In genomic region chr12:94851396-94852025, GRCh38 we compare ENCODE assay signal across 26 cellular contexts.
DNase-seq lines count a peak whose midpoint lies in the region; ATAC-seq, FAIRE-seq and TF ChIP-seq lines count a peak whose summit lies in the region.
"Had no signal": no experiment of that assay in that cellular context is flagged by ENCODE, and none has a peak within 500 bp of the region (broad histone marks: within the 10 kb centered on the region; RNA-seq: fewer than 3 reads in every experiment).

No MANE protein-coding gene starts in this region.

- no peak for TF ChIP-seq RAD21 in GM12878 (IDR thresholded peaks at IDR 0.05; ENCODE audit: insufficient read depth, low read depth, low read length)

- WGBS in GM12878 (ENCODE audit: insufficient coverage, insufficient replicate concordance, low lambda C conversion rate, missing lambda C conversion rate) = 0% methylated on average over 2 of the region's 2 CpGs

- H3K79me2 ChIP-seq in MM.1S (ENCODE audit: low read length) = peaks cover 31% of the 10 kb centered on the region
- H3K79me2 ChIP-seq in GM12878 (ENCODE audit: control insufficient read depth, insufficient read depth, low read length) = peaks cover 82% of the 10 kb centered on the region

- no peaks in the 10 kb centered on the region for H3F3A ChIP-seq in MM.1S (ENCODE audit: insufficient read depth, low read length)

- no peaks in the 10 kb centered on the region for H3K9me2 ChIP-seq in MM.1S (replicated peaks; ENCODE audit: insufficient read depth, low read length)

- TF ChIP-seq CTCF in MM.1S (IDR thresholded peaks at IDR 0.05; ENCODE audit: low read length) (no peak), GM12878 (IDR thresholded peaks at IDR 0.05 in 2 of 3, conservative IDR thresholded peaks at IDR 0.05 in 1 of 3; ENCODE audit: control insufficient read depth in 2 of 3, extremely low read depth in 1 of 3, insufficient read depth in 1 of 3, low read depth in 3 of 3, low read length in 3 of 3) (no peak)

- in situ Hi-C loops in GM12878 (cut with MboI) = no loop called here

- no peaks in the 10 kb centered on the region for H4K20me1 ChIP-seq in MM.1S (ENCODE audit: insufficient read depth, low read length)
- H4K20me1 ChIP-seq in GM12878 (ENCODE audit: control insufficient read depth, insufficient read depth) = no peaks in the 10 kb centered on the region
- H4K20me1 ChIP-seq: BLaER1 had no signal

- H3K4me1 ChIP-seq in MM.1S (ENCODE audit: low read length) (peaks cover 5% of the 10 kb centered on the region; the same call in 1 of the 2 replicates), GM12878 (ENCODE audit: control insufficient read depth, insufficient read depth, low read length) (peaks cover 15% of the 10 kb centered on the region)
- H3K4me1 ChIP-seq: BLaER1 had no signal

- no peak overlapping the region for H3K9ac ChIP-seq in MM.1S (ENCODE audit: low read length)
- no peak overlapping the region for H3K9ac ChIP-seq in GM12878 (ENCODE audit: control insufficient read depth, insufficient read depth, low read length)
- H3K9ac ChIP-seq: BLaER1 had no signal

- H3K36me3 ChIP-seq in MM.1S (replicated peaks; ENCODE audit: insufficient read depth, low read length) = no peaks in the 10 kb centered on the region
- peaks cover 0 to 7% of the 10 kb centered on the region in 2 experiments; a peak in 3 of 4 replicates for H3K36me3 ChIP-seq in GM12878 (ENCODE audit: control insufficient read depth in 2 of 2, insufficient read depth in 2 of 2, low read length in 1 of 2)
- H3K36me3 ChIP-seq: BLaER1 had no signal

- no peak for FAIRE-seq in GM12878 (lab: Jason Lieb, UNC)
- FAIRE-seq: G401.6, H54, HTR-8/SVneo, K562 had no signal

- POLR2A ChIA-PET in GM12878 (lab: Charles Lee) = no interaction called here

- intact Hi-C loops in GM12878 (cut with micrococcal nuclease; ENCODE audit: unreplicated experiment) (no loop called here), head of caudate nucleus (cut with DNase I) (no loop called here)

- RAD21 ChIA-PET in GM12878 (lab: Charles Lee; ENCODE audit: unreplicated experiment) = no interaction called here

- no peaks in the 10 kb centered on the region for H3K27me3 ChIP-seq in MM.1S (replicated peaks; ENCODE audit: insufficient read depth, low read length)
- H3K27me3 ChIP-seq in GM12878 (replicated peaks in 1 of 2; ENCODE audit: control insufficient read depth in 2 of 2, insufficient read depth in 2 of 2, low read length in 1 of 2) = no peaks in the 10 kb centered on the region
- H3K27me3 ChIP-seq: BLaER1 had no signal

- CTCF ChIA-PET in GM12878 (lab: Yijun Ruan, JAX) = no interaction called here

- no TSS peak for BruUV-seq in GM12878 (replicated peaks; lab: Mats Ljungman, UMichigan)

- no peak for TF ChIP-seq POLR2A in GM12878 (IDR thresholded peaks at IDR 0.05; ENCODE audit: low read depth, low read length)

- no peak overlapping the region for H3K4me2 ChIP-seq in MM.1S (ENCODE audit: low read depth, low read length)
- H3K4me2 ChIP-seq in GM12878 (ENCODE audit: control insufficient read depth, insufficient read depth) = no peak overlapping the region
- H3K4me2 ChIP-seq: BLaER1 had no signal

- H3K27ac ChIP-seq in MM.1S (ENCODE audit: low read length) = no peak overlapping the region
- no peak overlapping the region for H3K27ac ChIP-seq in GM12878 (ENCODE audit: control insufficient read depth, insufficient read depth)
- H3K27ac ChIP-seq: BLaER1 had no signal

- no peak for TF ChIP-seq EP300 in GM12878 (IDR thresholded peaks at IDR 0.05; ENCODE audit: borderline replicate concordance in 1 of 2, control insufficient read depth in 1 of 2, low read depth in 2 of 2, low read length in 2 of 2)

- SMC1A ChIA-PET in GM12878 (lab: Charles Lee; ENCODE audit: uncharacterized antibody, unreplicated experiment) = no interaction called here

- H3K4me3 ChIP-seq in MM.1S (ENCODE audit: low read length) (no peak overlapping the region), GM12878 (no peak overlapping the region)
- H3K4me3 ChIP-seq: BLaER1, K562 had no signal

- DNase-seq in DMS53 (lab: John Stamatoyannopoulos, UW) (peak; percentile 72), MM.1S (peak; percentile 21), GM12878 (ENCODE audit: low read depth, low spot score) (no peak), renal cortical epithelial cell (ENCODE audit: low read depth) (peak; percentile 7), head of caudate nucleus (no peak), AG08396 (ENCODE audit: low spot score) (no peak)
- DNase-seq: 8988T; ACHN; CD4-positive, CD25-positive, alpha-beta regulatory T cell; DMS153; Kasumi-1; MV-4-11; NCI-H2029; NCI-H446 treated with DMSO at 0.1 percent for 48 hours; NCI-H526; NCI-H82; NK-92 treated with Interleukin-12 subunit alpha and Interleukin-12 subunit beta, amount 100 ng/mL, for 24 hours; SHP77 treated with DMSO at 0.1 percent for 48 hours had no signal

- H3K9me3 ChIP-seq in MM.1S (replicated peaks; ENCODE audit: insufficient read depth, low read length) (no peaks in the 10 kb centered on the region), GM12878 (replicated peaks; ENCODE audit: control insufficient read depth, insufficient read depth, low read length) (peaks cover 4% of the 10 kb centered on the region; the same call in 2 of the 3 replicates)
- H3K9me3 ChIP-seq: BLaER1 had no signal

- H2AFZ ChIP-seq in MM.1S (ENCODE audit: low read length) = no peak overlapping the region
- H2AFZ ChIP-seq in GM12878 (ENCODE audit: control insufficient read depth, low read depth, low read length) = no peak overlapping the region

- ATAC-seq in GM12878 = peak; percentile 68
- no peak for ATAC-seq in HG02759 (IDR thresholded peaks at IDR 0.05; ENCODE audit: unreplicated experiment)
- ATAC-seq in HG03108 (IDR thresholded peaks at IDR 0.05; ENCODE audit: unreplicated experiment) = no peak
- ATAC-seq: K562, Panc1 had no signal

TF ChIP-seq in GM12878, 131 proteins besides CTCF, POLR2A, EP300 and RAD21:
- peak; percentile 54; the same call in 1 of the 2 replicates for TF ChIP-seq ZNF384 (IDR thresholded peaks at IDR 0.05; ENCODE audit: borderline replicate concordance, low read depth, low read length)
- peak; percentile 39; the same call in 1 of the 2 replicates for TF ChIP-seq RUNX3 (IDR thresholded peaks at IDR 0.05; ENCODE audit: low read length)
- no peak for TF ChIP-seq CREM (IDR thresholded peaks at IDR 0.05; ENCODE audit: low read depth)
TF ChIP-seq in GM12878: peak in this region for 2.

Comparison
In these comparisons a context has a peak if more than half of its experiments do, and no peak if none do; other contexts are left out.
1. DNase-seq: peak in DMS53 (single experiment), MM.1S (single experiment) and renal cortical epithelial cell (single experiment); none in GM12878 (single experiment), head of caudate nucleus (0 of 42) and AG08396 (single experiment).